In the genomic region with DNA sequence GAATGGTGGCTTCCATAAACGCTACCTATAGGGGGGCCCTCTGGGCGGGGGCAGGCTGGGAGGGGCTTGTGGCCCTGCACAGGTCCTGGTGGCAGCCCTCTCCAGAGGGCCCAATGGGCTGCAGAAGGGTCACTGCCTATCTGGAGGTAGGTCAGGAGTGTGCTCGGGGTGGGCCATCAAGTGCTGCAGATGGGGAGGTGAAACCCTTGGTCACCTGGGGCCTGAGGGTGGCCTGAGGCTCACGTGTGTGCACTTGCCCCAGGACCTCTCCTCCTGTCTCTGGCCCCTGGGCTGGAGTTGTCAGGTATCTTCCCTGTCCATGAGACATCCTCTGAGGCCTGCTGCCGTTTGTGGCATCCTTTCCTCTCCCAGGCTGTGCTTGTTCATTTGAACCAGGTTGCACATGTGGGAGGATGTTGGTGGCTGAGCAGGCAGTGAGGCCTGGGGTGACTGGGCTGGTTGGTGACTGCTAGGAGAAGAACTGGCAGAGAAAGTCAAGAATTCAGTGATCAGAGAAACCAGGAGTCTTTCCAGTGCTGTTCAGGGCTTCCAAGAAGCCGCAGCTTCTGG, we compare ENCODE assay signal across 12 cellular contexts. TPM values are rescaled to one million over a fixed set of nuclear protein-coding genes. Genes with fewer than 3 reads are reported as not detected.
DNase-seq lines count a peak whose midpoint lies in the region; ATAC-seq and TF ChIP-seq lines count a peak whose summit lies in the region.
"Had no signal": no experiment of that assay in that cellular context is flagged by ENCODE, and none has a peak within 500 bp of the region (broad histone marks: within the 10 kb centered on the region; RNA-seq: fewer than 3 reads in every experiment).

No MANE protein-coding gene starts in this region.

- H3K9me3 Mint-ChIP-seq in activated naive CD8-positive, alpha-beta T cell treated with anti-CD3 and anti-CD28 coated beads, Interleukin-2, amount 10 ng/mL, durations not matched to agents 7 days and 5 days, result no peaks in the 10 kb centered on the region
- no peaks in the 10 kb centered on the region for H3K9me3 Mint-ChIP-seq in naive thymus-derived CD8-positive, alpha-beta T cell

- peaks cover 23% of the 10 kb centered on the region for H3K4me1 ChIP-seq in vagina

- peak overlapping the region; percentile 50 for H3K27ac ChIP-seq in vagina

- no peak for TF ChIP-seq POLR2A in vagina (IDR thresholded peaks at IDR 0.05)

- POLR2A ChIA-PET in activated naive CD8-positive, alpha-beta T cell treated with anti-CD3 and anti-CD28 coated beads, Interleukin-2, amount 10 ng/mL, durations not matched to agents 7 days and 5 days (lab: Charles Lee), result no interaction called here
- POLR2A ChIA-PET in naive thymus-derived CD8-positive, alpha-beta T cell (lab: Charles Lee), result no interaction called here

- H3K27me3 Mint-ChIP-seq in activated naive CD8-positive, alpha-beta T cell treated with anti-CD3 and anti-CD28 coated beads, Interleukin-2, amount 10 ng/mL, durations not matched to agents 7 days and 5 days, result no peaks in the 10 kb centered on the region
- no peaks in the 10 kb centered on the region for H3K27me3 Mint-ChIP-seq in naive thymus-derived CD8-positive, alpha-beta T cell

- intact Hi-C loops in Right ventricle myocardium inferior (cut with DNase I), result no loop called here
- intact Hi-C loops in Right ventricle myocardium superior (cut with DNase I), result no loop called here
- intact Hi-C loops in vagina (cut with DNase I), result no loop called here

- no peak for ATAC-seq in Right ventricle myocardium inferior
- no peak for ATAC-seq in Right ventricle myocardium superior (ENCODE audit: poor library complexity)
- peak; percentile 51 for ATAC-seq in activated naive CD8-positive, alpha-beta T cell treated with anti-CD3 and anti-CD28 coated beads, Interleukin-2, amount 10 ng/mL, durations not matched to agents 7 days and 5 days (ENCODE audit: low read depth)
- ATAC-seq in naive thymus-derived CD8-positive, alpha-beta T cell, result no peak

- H3K4me3 ChIP-seq in vagina, result no peak overlapping the region

- peaks cover 0 to 75% of the 10 kb centered on the region in 2 donors for H3K36me3 ChIP-seq in vagina

- no peaks in the 10 kb centered on the region for H3K9me3 ChIP-seq in vagina

- peaks cover 43% of the 10 kb centered on the region for H3K36me3 Mint-ChIP-seq in activated naive CD8-positive, alpha-beta T cell treated with anti-CD3 and anti-CD28 coated beads, Interleukin-2, amount 10 ng/mL, durations not matched to agents 7 days and 5 days
- peaks cover 0 to 90% (median 6%) of the 10 kb centered on the region in 3 donors for H3K36me3 Mint-ChIP-seq in naive thymus-derived CD8-positive, alpha-beta T cell

- H3K27ac Mint-ChIP-seq in activated naive CD8-positive, alpha-beta T cell treated with anti-CD3 and anti-CD28 coated beads, Interleukin-2, amount 10 ng/mL, durations not matched to agents 7 days and 5 days, result peak overlapping the region; percentile 80
- H3K27ac Mint-ChIP-seq in naive thymus-derived CD8-positive, alpha-beta T cell, result peak overlapping the region; percentile 27 to 87 (median 74)

- DNase-seq in Right ventricle myocardium inferior (ENCODE audit: missing footprints), result peak; percentile 45
- DNase-seq in Right ventricle myocardium superior, result no peak
- no peak for DNase-seq in activated naive CD8-positive, alpha-beta T cell treated with anti-CD3 and anti-CD28 coated beads, Interleukin-2, amount 10 ng/mL, durations not matched to agents 7 days and 5 days
- DNase-seq in naive thymus-derived CD8-positive, alpha-beta T cell, result peak in 1 of 10 donors; percentile 58
- DNase-seq in vagina (ENCODE audit: extremely low spot score in 2 of 2), result no peak
- DNase-seq in effector CD4-positive, alpha-beta T cell, result no peak
- DNase-seq in COLO829 (ENCODE audit: low spot score), result no peak
- no peak for DNase-seq in NCI-H69 (lab: John Stamatoyannopoulos, UW)
- DNase-seq: NCI-H1694 treated with DMSO at 0.1 percent for 48 hours, NCI-H748 treated with DMSO at 0.1 percent for 48 hours, SHP77 had no signal

- TF ChIP-seq CTCF in vagina (IDR thresholded peaks at IDR 0.05), result no peak

- H3K27me3 ChIP-seq in vagina, result no peaks in the 10 kb centered on the region

- H3K4me3 Mint-ChIP-seq in activated naive CD8-positive, alpha-beta T cell treated with anti-CD3 and anti-CD28 coated beads, Interleukin-2, amount 10 ng/mL, durations not matched to agents 7 days and 5 days, result no peak overlapping the region
- no peak overlapping the region for H3K4me3 Mint-ChIP-seq in naive thymus-derived CD8-positive, alpha-beta T cell

- H3K4me1 Mint-ChIP-seq in activated naive CD8-positive, alpha-beta T cell treated with anti-CD3 and anti-CD28 coated beads, Interleukin-2, amount 10 ng/mL, durations not matched to agents 7 days and 5 days, result peaks cover 40% of the 10 kb centered on the region
- peaks cover 17 to 55% (median 44%) of the 10 kb centered on the region in 4 donors for H3K4me1 Mint-ChIP-seq in naive thymus-derived CD8-positive, alpha-beta T cell

RNA-seq across cellular contexts. Expression of a gene that starts 21.1 kb away (rescaled TPM):
- total RNA-seq in Right ventricle myocardium inferior (not detected), Right ventricle myocardium superior (not detected), vagina (not detected)
- total RNA-seq in activated naive CD8-positive, alpha-beta T cell treated with anti-CD3 and anti-CD28 coated beads, Interleukin-2, amount 10 ng/mL, durations not matched to agents 7 days and 5 days, result under 1 TPM; 0.14 to 0.22 TPM
- under 1 TPM; 0.11 to 0.36 TPM for total RNA-seq in naive thymus-derived CD8-positive, alpha-beta T cell
- polyA plus RNA-seq in naive thymus-derived CD8-positive, alpha-beta T cell, result not detected
- polyA plus RNA-seq: liver had no signal
